ENCODE assay signal across 22 cellular contexts in the genomic region with DNA sequence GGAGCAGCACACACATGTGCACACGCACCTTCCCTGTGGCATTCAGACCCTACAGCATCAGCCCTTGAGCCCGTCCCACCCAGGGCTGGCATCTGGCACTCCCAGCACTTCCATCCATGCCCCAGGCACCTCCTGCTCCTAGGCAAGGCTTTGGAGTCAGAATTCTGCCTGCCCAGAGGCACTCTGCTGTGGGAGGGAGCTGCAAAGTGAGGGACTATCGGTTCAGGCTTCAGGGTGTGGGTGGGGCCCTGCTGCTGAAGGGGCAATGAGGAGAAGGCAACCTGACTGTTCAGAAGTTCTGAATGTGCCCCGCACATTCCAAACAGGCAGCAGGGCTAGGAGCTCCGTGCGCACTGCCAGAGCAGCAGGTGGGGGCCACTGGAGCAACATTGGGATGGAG. TPM values are rescaled to one million over a fixed set of nuclear protein-coding genes. Genes with fewer than 3 reads are reported as not detected.
A peak's percentile ranks its signal among the peaks of the same experiment; 100 is the strongest.
DNase-seq lines count a peak whose midpoint lies in the region; ATAC-seq and TF ChIP-seq lines count a peak whose summit lies in the region.
"Had no signal": no experiment of that assay in that cellular context is flagged by ENCODE, and none has a peak within 500 bp of the region (broad histone marks: within the 10 kb centered on the region; RNA-seq: fewer than 3 reads in every experiment).

No MANE protein-coding gene starts in this region.

- H3K27ac ChIP-seq in mammary epithelial cell (ENCODE audit: insufficient read depth, low read depth, low read length) (no peak overlapping the region), breast epithelium (peak overlapping the region in 1 of 2 donors; percentile 38), RWPE2 (ENCODE audit: poor library complexity, severe bottlenecking) (peak overlapping the region; percentile 95), mesendoderm (ENCODE audit: low read depth, low read length) (no peak overlapping the region), vagina (peak overlapping the region; percentile 1), endodermal cell (ENCODE audit: low read depth, low read length) (no peak overlapping the region), WERI-Rb-1 (no peak overlapping the region)

- H3K36me3 Mint-ChIP-seq in endodermal cell (ENCODE audit: low read depth) = no peaks in the 10 kb centered on the region
- H3K36me3 Mint-ChIP-seq: CD4-positive, alpha-beta memory T cell had no signal

- H3K9ac ChIP-seq in mammary epithelial cell (ENCODE audit: insufficient read depth, low read length) (no peak overlapping the region), mesendoderm (ENCODE audit: low read length) (no peak overlapping the region), endodermal cell (ENCODE audit: extremely low read depth, low read length, poor library complexity, severe bottlenecking) (no peak overlapping the region)

- H3K27me3 Mint-ChIP-seq in endodermal cell (ENCODE audit: insufficient read depth) = no peaks in the 10 kb centered on the region
- H3K27me3 Mint-ChIP-seq: CD4-positive, alpha-beta memory T cell had no signal

- WGBS in mammary epithelial cell (ENCODE audit: low coverage, missing lambda C conversion rate) = 29% methylated on average over 5 of the region's 6 CpGs
- WGBS in mesendoderm (ENCODE audit: extremely low coverage, insufficient coverage, low lambda C conversion rate) = no CpG with 5 or more reads among the region's 6 CpGs
- 85 to 88% methylated on average over 5 to 6 of the region's 6 CpGs for WGBS in endodermal cell (ENCODE audit: insufficient coverage in 1 of 2, insufficient read length in 1 of 2), 2 experiments

- intact Hi-C loops in mammary epithelial cell (cut with micrococcal nuclease) = no loop called here
- intact Hi-C loops in breast epithelium (cut with DNase I; ENCODE audit: low total_unique reads) = no loop called here
- intact Hi-C loops in vagina (cut with DNase I) = no loop called here

- H3K9me3 Mint-ChIP-seq in endodermal cell = no peaks in the 10 kb centered on the region
- H3K9me3 Mint-ChIP-seq: CD4-positive, alpha-beta memory T cell; H9 had no signal

- no peak overlapping the region for H4K5ac ChIP-seq in mesendoderm (ENCODE audit: low read length)

- TF ChIP-seq POLR2A in breast epithelium (IDR thresholded peaks at IDR 0.05) = no peak
- no peak for TF ChIP-seq POLR2A in vagina (IDR thresholded peaks at IDR 0.05)

- H2BK5ac ChIP-seq in mesendoderm (ENCODE audit: low read length) = no peak overlapping the region

- peak overlapping the region; percentile 48 for H3K23ac ChIP-seq in mesendoderm (ENCODE audit: low read length)

- TF ChIP-seq CTCF in mammary epithelial cell (conservative IDR thresholded peaks at IDR 0.05 in 1 of 2, IDR thresholded peaks at IDR 0.05 in 1 of 2; ENCODE audit: extremely low read depth in 1 of 2, insufficient read depth in 1 of 2, low read depth in 1 of 2, low read length in 2 of 2) = no peak
- no peak for TF ChIP-seq CTCF in breast epithelium (IDR thresholded peaks at IDR 0.05)
- TF ChIP-seq CTCF in RWPE2 (IDR thresholded peaks at IDR 0.05; ENCODE audit: poor library complexity, severe bottlenecking) = no peak
- no peak for TF ChIP-seq CTCF in vagina (IDR thresholded peaks at IDR 0.05)
- TF ChIP-seq CTCF in endodermal cell (conservative IDR thresholded peaks at IDR 0.05) = no peak
- no peak for TF ChIP-seq CTCF in WERI-Rb-1 (IDR thresholded peaks at IDR 0.05; ENCODE audit: low read depth, low read length)

- peaks cover 9% of the 10 kb centered on the region for H3K79me1 ChIP-seq in mesendoderm (ENCODE audit: low read length)

- no peak overlapping the region for H3K4me3 ChIP-seq in mammary epithelial cell (replicated peaks in 1 of 3; ENCODE audit: insufficient read depth in 1 of 3, low read depth in 2 of 3, low read length in 3 of 3)
- no peak overlapping the region for H3K4me3 ChIP-seq in breast epithelium
- no peak overlapping the region for H3K4me3 ChIP-seq in RWPE2 (ENCODE audit: severe bottlenecking)
- no peak overlapping the region for H3K4me3 ChIP-seq in mesendoderm (ENCODE audit: low read length)
- H3K4me3 ChIP-seq in vagina = no peak overlapping the region
- no peak overlapping the region for H3K4me3 ChIP-seq in endodermal cell (ENCODE audit: low read length)
- no peak overlapping the region for H3K4me3 ChIP-seq in WERI-Rb-1 (ENCODE audit: low read depth, low read length)

- H3K4me3 Mint-ChIP-seq in endodermal cell = no peak overlapping the region
- H3K4me3 Mint-ChIP-seq: CD4-positive, alpha-beta memory T cell; H9 had no signal

- no peaks in the 10 kb centered on the region for H4K20me1 ChIP-seq in mammary epithelial cell (ENCODE audit: insufficient read depth, low read length)

- ATAC-seq in RWPE2 (ENCODE audit: low read depth) = no peak
- ATAC-seq: SK-N-SH treated with all-trans-retinoic acid at 6 μM for 48 hours had no signal

- H3K56ac ChIP-seq in mesendoderm (ENCODE audit: low read length) = no peak overlapping the region

- DNase-seq in mammary epithelial cell (no peak), breast epithelium (ENCODE audit: low spot score in 2 of 2) (no peak), RWPE2 (ENCODE audit: low spot score) (no peak), mesendoderm (no peak), vagina (ENCODE audit: extremely low spot score in 2 of 2) (no peak), endodermal cell (no peak), WERI-Rb-1 (no peak), NCI-H2196 treated with DMSO at 0.1 percent for 48 hours (lab: John Stamatoyannopoulos, UW; ENCODE audit: unreplicated experiment) (no peak)
- DNase-seq: BE2C; CD4-positive, alpha-beta memory T cell; DMS79; H9; Kasumi-1; MM.1S; NCI-H1092 treated with DMSO at 0.1 percent for 48 hours; NCI-H146; NCI-H2081 treated with DMSO at 0.1 percent for 48 hours; NCI-H226; NCI-H82; OCI-M1; SIG-M5 had no signal

- dilution Hi-C loops in mammary epithelial cell (cut with HindIII; ENCODE audit: low sequenced_read_pairs) = no loop called here

- no peak overlapping the region for H2BK120ac ChIP-seq in mesendoderm (ENCODE audit: low read depth, low read length)

- H3K4me2 ChIP-seq in mammary epithelial cell (ENCODE audit: insufficient read depth, low read depth, low read length) (peak overlapping the region; percentile 28), mesendoderm (ENCODE audit: low read length) (no peak overlapping the region)

- no TSS peak for BruUV-seq in mammary epithelial cell (replicated peaks; lab: Mats Ljungman, UMichigan)

- no peak overlapping the region for H3K4ac ChIP-seq in mesendoderm (ENCODE audit: low read depth, low read length)

- H3K79me2 ChIP-seq in mammary epithelial cell (ENCODE audit: insufficient read depth, low read length) = peaks cover 93% of the 10 kb centered on the region
- peaks cover 5% of the 10 kb centered on the region for H3K79me2 ChIP-seq in mesendoderm (ENCODE audit: control insufficient read depth, insufficient read depth, low read length)

- H3K27me3 ChIP-seq in mammary epithelial cell (ENCODE audit: insufficient read depth, low read length) (no peaks in the 10 kb centered on the region), breast epithelium (no peaks in the 10 kb centered on the region), RWPE2 (ENCODE audit: insufficient read depth, poor library complexity, severe bottlenecking) (no peaks in the 10 kb centered on the region), mesendoderm (ENCODE audit: insufficient read depth, low read length, poor library complexity) (no peaks in the 10 kb centered on the region), vagina (no peaks in the 10 kb centered on the region), endodermal cell (ENCODE audit: control insufficient read depth, insufficient read depth, low read length, poor library complexity, severe bottlenecking) (no peaks in the 10 kb centered on the region), WERI-Rb-1 (ENCODE audit: insufficient read depth, low read depth, severe bottlenecking) (no peaks in the 10 kb centered on the region)
- H3K27me3 ChIP-seq: BE2C had no signal

- no peaks in the 10 kb centered on the region for H3K36me3 ChIP-seq in mammary epithelial cell (ENCODE audit: insufficient read depth, low read length)
- no peaks in the 10 kb centered on the region for H3K36me3 ChIP-seq in breast epithelium
- 0 out of 2 replicates have a peak, but pooled peaks cover 3% of the 10 kb centered on the region for H3K36me3 ChIP-seq in RWPE2 (ENCODE audit: low read depth)
- no peaks in the 10 kb centered on the region for H3K36me3 ChIP-seq in mesendoderm (ENCODE audit: control insufficient read depth, insufficient read depth, low read length)
- H3K36me3 ChIP-seq in vagina = no peaks in the 10 kb centered on the region
- no peaks in the 10 kb centered on the region for H3K36me3 ChIP-seq in endodermal cell (ENCODE audit: control insufficient read depth, insufficient read depth, low read length)
- no peaks in the 10 kb centered on the region for H3K36me3 ChIP-seq in WERI-Rb-1
- H3K36me3 ChIP-seq: BE2C had no signal

- no peak overlapping the region for H2BK15ac ChIP-seq in mesendoderm (replicated peaks; ENCODE audit: low read depth)

- CTCF ChIA-PET in mammary epithelial cell (lab: Charles Lee; ENCODE audit: low non-redundant PET) = no interaction called here

- H3K9me3 ChIP-seq in mammary epithelial cell (replicated peaks; ENCODE audit: insufficient read depth, low read length) (no peaks in the 10 kb centered on the region), breast epithelium (no peaks in the 10 kb centered on the region), RWPE2 (ENCODE audit: severe bottlenecking) (no peaks in the 10 kb centered on the region), vagina (no peaks in the 10 kb centered on the region), endodermal cell (ENCODE audit: control insufficient read depth, low read length) (no peaks in the 10 kb centered on the region), WERI-Rb-1 (ENCODE audit: severe bottlenecking) (no peaks in the 10 kb centered on the region)
- H3K9me3 ChIP-seq: BE2C had no signal

- no peak overlapping the region for H2AFZ ChIP-seq in mammary epithelial cell (ENCODE audit: low read depth, low read length)

- in situ Hi-C loops in mammary epithelial cell (cut with MboI; ENCODE audit: low sequenced_read_pairs in 2 of 2) = no loop called here

- H4K8ac ChIP-seq in mesendoderm (ENCODE audit: low read depth, low read length) = no peak overlapping the region

- H3K4me1 ChIP-seq in mammary epithelial cell (ENCODE audit: insufficient read depth, low read length) (peaks cover 100% of the 10 kb centered on the region), breast epithelium (peaks cover 8 to 11% of the 10 kb centered on the region in 2 donors), RWPE2 (ENCODE audit: insufficient read depth, poor library complexity, severe bottlenecking) (peaks cover 96% of the 10 kb centered on the region), mesendoderm (ENCODE audit: control insufficient read depth, low read depth, low read length) (peaks cover 7% of the 10 kb centered on the region), vagina (peaks cover 52% of the 10 kb centered on the region), endodermal cell (ENCODE audit: control insufficient read depth, insufficient read depth, low read length) (peaks cover 9% of the 10 kb centered on the region)

- H2AK5ac ChIP-seq in mesendoderm (ENCODE audit: low read length) = no peak overlapping the region

- no peak overlapping the region for H3K18ac ChIP-seq in mesendoderm (ENCODE audit: low read length)

- H3K27ac Mint-ChIP-seq in endodermal cell = no peak overlapping the region
- H3K27ac Mint-ChIP-seq: CD4-positive, alpha-beta memory T cell had no signal

- peaks cover 53% of the 10 kb centered on the region for H3K4me1 Mint-ChIP-seq in endodermal cell

RNA-seq across cellular contexts. Expression of a gene that starts 39.7 kb away (rescaled TPM):
- total RNA-seq in mammary epithelial cell (100 to 1,000 TPM in 1 of 2 donors, 10 to 100 TPM in 1; 60.8 to 162 TPM), breast epithelium (1 to 10 TPM; 2.6 to 6.6 (median 4.5) TPM), vagina (58.2 TPM), endodermal cell (10 to 100 TPM; 29.3 to 45.3 TPM)
- 103 TPM for polyA plus RNA-seq in mammary epithelial cell
- polyA minus RNA-seq in mammary epithelial cell = 278 TPM
- polyA plus RNA-seq in mesendoderm (2013, experiment 1 of 2) = 30.2 TPM
- polyA plus RNA-seq in mesendoderm (2013, experiment 2 of 2) = 30.5 TPM
- polyA plus RNA-seq in endodermal cell (2013, experiment 1 of 2) = 40.7 TPM
- 31.7 TPM for polyA plus RNA-seq in endodermal cell (2013, experiment 2 of 2)

Comparison
In these comparisons a context has a peak if more than half of its experiments do, and no peak if none do; other contexts are left out.
1. H3K27ac ChIP-seq: peak in RWPE2 (single experiment) and vagina (single experiment); none in mammary epithelial cell (single experiment), mesendoderm (single experiment), endodermal cell (single experiment) and WERI-Rb-1 (single experiment).